4 cellular contexts compared by ENCODE assay signal in the genomic region with DNA sequence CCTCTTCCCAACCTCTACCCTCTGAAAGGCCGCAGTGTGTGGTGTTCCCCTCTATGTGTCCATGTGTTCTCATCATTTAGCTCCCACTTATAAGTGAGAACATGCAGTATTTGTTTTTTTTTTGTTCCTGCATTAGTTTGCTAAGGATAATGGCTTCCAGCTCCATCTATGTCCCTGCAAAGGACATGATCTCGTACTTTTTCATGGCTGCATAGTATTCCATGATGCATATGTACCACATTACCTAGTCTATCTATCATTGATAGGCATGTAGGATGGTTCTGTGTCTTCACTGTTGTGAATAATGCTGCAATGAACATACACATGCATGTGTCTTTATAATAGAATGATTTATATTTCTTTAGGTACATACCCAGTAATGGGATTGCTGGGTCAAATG. TPM values are rescaled to one million over a fixed set of nuclear protein-coding genes. Genes with fewer than 3 reads are reported as not detected.
"Had no signal": no experiment of that assay in that cellular context is flagged by ENCODE, and none has a peak within 500 bp of the region (broad histone marks: within the 10 kb centered on the region; RNA-seq: fewer than 3 reads in every experiment).

No MANE protein-coding gene starts in this region.

RNA-seq across cellular contexts. Expression of a gene that starts 12.6 kb away (rescaled TPM):
- total RNA-seq: OCI-LY7, RPMI7951, SJSA1 had no signal

RNA-seq across cellular contexts. Expression of a gene that starts 58.4 kb away (rescaled TPM):
- total RNA-seq: OCI-LY7, T-cell had no signal
